Comparison of ENCODE assay signal across 9 cellular contexts in the genomic region with DNA sequence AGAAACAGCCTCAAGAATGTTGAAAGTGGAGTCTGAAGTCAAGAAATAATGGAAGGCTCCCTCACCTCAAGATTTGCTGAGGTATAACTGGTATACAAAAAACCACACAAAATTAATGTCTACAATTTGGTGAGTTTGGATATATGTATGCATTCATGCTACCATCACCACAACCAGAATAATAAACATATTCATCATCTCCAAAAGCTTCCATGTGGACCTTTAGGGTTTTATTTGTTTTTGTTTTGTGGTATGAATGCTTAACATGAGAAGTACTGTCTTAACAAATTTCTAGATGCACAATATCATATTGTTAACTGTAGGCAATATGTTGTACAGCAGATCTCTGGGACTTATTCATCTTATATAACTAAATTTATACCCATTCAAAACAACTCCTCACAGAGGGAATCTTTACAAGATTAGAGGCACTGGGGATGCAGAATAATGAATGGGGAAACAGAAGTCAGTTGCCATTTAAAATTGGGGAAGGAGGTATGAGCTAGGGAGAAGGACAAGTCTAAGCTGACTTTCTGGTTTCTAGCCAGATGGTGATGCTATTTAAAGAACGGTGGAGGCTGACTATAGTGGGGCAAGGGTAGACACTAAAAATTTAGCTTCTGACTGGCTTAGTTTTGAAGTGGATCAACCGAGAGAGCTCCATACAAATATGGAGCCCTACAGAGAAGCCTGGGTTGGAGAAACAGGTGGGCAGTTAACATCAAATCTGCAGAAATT.
"Had no signal": no experiment of that assay in that cellular context is flagged by ENCODE, and none has a peak within 500 bp of the region (broad histone marks: within the 10 kb centered on the region; RNA-seq: fewer than 3 reads in every experiment).

No MANE protein-coding gene starts in this region.

- H3K4me3 ChIP-seq: gastrocnemius medialis, thyroid gland, vagina had no signal

- ATAC-seq: activated T-helper 17 cell treated with anti-CD3 and anti-CD28 coated beads, Interleukin-2, amount 50 U/mL, for 72 hours had no signal

- H3K79me2 ChIP-seq: parathyroid adenoma had no signal

- H3K4me1 Mint-ChIP-seq: activated T-helper 17 cell treated with anti-CD3 and anti-CD28 coated beads, Interleukin-2, amount 50 U/mL, for 72 hours had no signal

- H3K9me3 ChIP-seq: gastrocnemius medialis, thyroid gland, vagina had no signal

- H3K36me3 ChIP-seq: gastrocnemius medialis, thyroid gland, vagina had no signal

- H3K27me3 ChIP-seq: gastrocnemius medialis, thyroid gland, vagina had no signal

- H3K9ac ChIP-seq: parathyroid adenoma had no signal

- H3K27ac Mint-ChIP-seq: activated naive CD4-positive, alpha-beta T cell treated with anti-CD3 and anti-CD28 coated beads for 36 hours; activated T-helper 17 cell treated with anti-CD3 and anti-CD28 coated beads, Interleukin-2, amount 50 U/mL, for 72 hours had no signal

- H2AFZ ChIP-seq: parathyroid adenoma had no signal

- H3K4me1 ChIP-seq: parathyroid adenoma had no signal

- H3K27ac ChIP-seq: gastrocnemius medialis, parathyroid adenoma, thyroid gland, vagina had no signal

- H3K4me3 Mint-ChIP-seq: activated naive CD4-positive, alpha-beta T cell treated with anti-CD3 and anti-CD28 coated beads for 36 hours; activated T-helper 17 cell treated with anti-CD3 and anti-CD28 coated beads, Interleukin-2, amount 50 U/mL, for 72 hours had no signal

- H3K27me3 Mint-ChIP-seq: activated T-helper 17 cell treated with anti-CD3 and anti-CD28 coated beads, Interleukin-2, amount 50 U/mL, for 72 hours had no signal

- DNase-seq: activated CD4-positive, alpha-beta T cell treated with anti-CD3 and anti-CD28 coated beads for 48 hours; activated naive CD4-positive, alpha-beta T cell treated with anti-CD3 and anti-CD28 coated beads for 36 hours; gastrocnemius medialis; kidney; small intestine; thyroid gland had no signal
